Comparison of ENCODE assay signal across 16 cellular contexts in the genomic region with DNA sequence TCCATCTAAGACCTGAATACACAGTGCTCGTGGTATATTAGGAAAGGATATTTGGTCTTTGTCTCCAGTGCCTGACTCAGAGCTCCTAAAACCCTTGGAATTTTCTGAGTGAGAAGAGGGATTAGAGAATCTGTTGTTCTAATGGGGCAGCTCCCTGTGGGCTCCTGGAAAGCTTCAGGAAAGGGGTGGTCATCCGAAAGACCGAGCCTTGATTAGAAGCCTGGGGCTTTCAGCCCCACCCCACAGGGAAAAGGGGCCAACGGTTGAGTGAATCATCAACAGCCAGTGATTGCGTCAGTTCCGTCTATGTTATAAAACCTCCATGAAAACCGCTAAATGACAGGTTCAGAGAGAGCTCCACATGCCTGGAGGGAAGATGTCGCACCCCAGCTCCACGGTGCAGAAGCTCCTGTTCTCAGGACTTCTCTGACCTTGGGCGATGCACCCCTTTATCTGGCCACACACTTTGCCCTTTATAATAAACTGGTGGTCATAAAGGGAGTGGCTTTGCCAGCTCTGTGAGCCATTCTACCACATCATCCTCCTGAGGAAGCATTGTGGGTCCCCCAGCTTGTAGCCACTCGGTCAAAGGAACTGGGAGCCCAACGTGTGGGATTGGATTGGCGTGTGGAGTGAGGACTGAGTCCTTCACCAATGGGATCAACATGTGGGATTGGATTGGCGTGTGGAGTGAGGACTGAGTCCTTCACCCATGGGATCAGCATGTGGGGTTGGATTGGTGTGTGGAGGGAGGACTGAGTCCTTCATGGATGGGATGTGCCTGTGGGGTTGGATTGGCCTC.
DNase-seq lines count a peak whose midpoint lies in the region; TF ChIP-seq lines count a peak whose summit lies in the region.
"Had no signal": no experiment of that assay in that cellular context is flagged by ENCODE, and none has a peak within 500 bp of the region (broad histone marks: within the 10 kb centered on the region; RNA-seq: fewer than 3 reads in every experiment).

No MANE protein-coding gene starts in this region.

- no peak overlapping the region for H3K18ac ChIP-seq in H9 (ENCODE audit: insufficient read length, low read depth, low read length)

- H3K27ac ChIP-seq in H9 (ENCODE audit: insufficient read length, low read depth, low read length) (no peak overlapping the region), neural progenitor cell (peak overlapping the region; percentile 41)
- H3K27ac ChIP-seq in CD8-positive, alpha-beta memory T cell (ENCODE audit: low read depth, low read length): no peak overlapping the region
- H3K27ac ChIP-seq: BLaER1 had no signal

- H3F3A ChIP-seq in neural progenitor cell (ENCODE audit: low read depth): peaks cover 12% of the 10 kb centered on the region

- peaks cover 14 to 17% of the 10 kb centered on the region in 2 experiments for H3K4me1 Mint-ChIP-seq in H9
- H3K4me1 Mint-ChIP-seq in chondrocyte (ENCODE audit: low read depth): peaks cover 30% of the 10 kb centered on the region
- H3K4me1 Mint-ChIP-seq in neural progenitor cell: peaks cover 25% of the 10 kb centered on the region
- H3K4me1 Mint-ChIP-seq in CD8-positive, alpha-beta memory T cell: peaks cover 14 to 16% (median 14%) of the 10 kb centered on the region in 3 donors
- peaks cover 33% of the 10 kb centered on the region for H3K4me1 Mint-ChIP-seq in mesothelial cell of epicardium

- no peak overlapping the region for H3K4ac ChIP-seq in H9 (ENCODE audit: low read depth, low read length)

- CTCF ChIA-PET in CD8-positive, alpha-beta memory T cell (lab: Charles Lee): no interaction called here

- no peak overlapping the region for H4K8ac ChIP-seq in H9 (replicated peaks; ENCODE audit: insufficient read length, low read depth, low read length)

- no peaks in the 10 kb centered on the region for H3K79me1 ChIP-seq in H9 (ENCODE audit: insufficient read depth, low read depth, low read length, poor library complexity, severe bottlenecking)

- POLR2A ChIA-PET in CD8-positive, alpha-beta memory T cell (lab: Charles Lee): no interaction called here

- H2BK20ac ChIP-seq in H9 (ENCODE audit: low read depth, low read length, poor library complexity, severe bottlenecking): no peak overlapping the region

- H3K27me3 ChIP-seq in H9 (ENCODE audit: insufficient read depth, low read length) (no peaks in the 10 kb centered on the region), neural progenitor cell (no peaks in the 10 kb centered on the region)
- no peaks in the 10 kb centered on the region for H3K27me3 ChIP-seq in CD8-positive, alpha-beta memory T cell (ENCODE audit: insufficient read depth, low read length, poor library complexity, severe bottlenecking)
- H3K27me3 ChIP-seq: BLaER1 had no signal

- H3K9me3 ChIP-seq in H9 (ENCODE audit: control insufficient read depth, low read depth, low read length) (no peaks in the 10 kb centered on the region), neural progenitor cell (ENCODE audit: low read depth) (no peaks in the 10 kb centered on the region)
- H3K9me3 ChIP-seq in CD8-positive, alpha-beta memory T cell (ENCODE audit: low read length): no peaks in the 10 kb centered on the region

- peak overlapping the region in 2 of 3 experiments; percentile 49 to 90; a peak in 4 of 7 replicates for H3K27ac Mint-ChIP-seq in H9
- peak overlapping the region; percentile 66 for H3K27ac Mint-ChIP-seq in chondrocyte (ENCODE audit: unreplicated experiment)
- peak overlapping the region; percentile 14 for H3K27ac Mint-ChIP-seq in neural progenitor cell
- H3K27ac Mint-ChIP-seq in CD8-positive, alpha-beta memory T cell: no peak overlapping the region
- H3K27ac Mint-ChIP-seq in mesothelial cell of epicardium: no peak overlapping the region
- H3K27ac Mint-ChIP-seq: natural killer cell treated with Interleukin-12 subunit alpha and Interleukin-12 subunit beta and Interleukin-15 and Interleukin-18, amount 100 ng/mL, for 72 hours; T-helper 2 cell treated with Interferon-gamma antibody and Interleukin-4, amounts not matched to agents 5 μg/mL and 100 μg/mL, for 36 hours had no signal

- no peak overlapping the region for H2AK5ac ChIP-seq in H9 (ENCODE audit: insufficient read length, low read length)

- no peak overlapping the region for H4K91ac ChIP-seq in H9 (ENCODE audit: insufficient read length, low read depth, low read length)

- H2BK5ac ChIP-seq in H9 (ENCODE audit: insufficient read length, low read length): no peak overlapping the region

- no peaks in the 10 kb centered on the region for H3K27me3 Mint-ChIP-seq in H9 (ENCODE audit: low read depth)
- H3K27me3 Mint-ChIP-seq in chondrocyte (ENCODE audit: low read depth): no peaks in the 10 kb centered on the region
- H3K27me3 Mint-ChIP-seq in neural progenitor cell (ENCODE audit: insufficient read depth, low read depth): peaks cover 19% of the 10 kb centered on the region
- H3K27me3 Mint-ChIP-seq in CD8-positive, alpha-beta memory T cell: peaks cover 5 to 17% of the 10 kb centered on the region in 2 donors
- H3K27me3 Mint-ChIP-seq in mesothelial cell of epicardium (ENCODE audit: low read depth): no peaks in the 10 kb centered on the region
- H3K27me3 Mint-ChIP-seq: natural killer cell treated with Interleukin-12 subunit alpha and Interleukin-12 subunit beta and Interleukin-15 and Interleukin-18, amount 100 ng/mL, for 72 hours had no signal

- no peak overlapping the region for H3K56ac ChIP-seq in H9 (ENCODE audit: insufficient read length, low read depth, low read length)

- H4K20me1 ChIP-seq in H9 (ENCODE audit: control insufficient read depth, insufficient read depth, insufficient read length) (no peaks in the 10 kb centered on the region), neural progenitor cell (ENCODE audit: low read depth) (no peaks in the 10 kb centered on the region)
- H4K20me1 ChIP-seq: BLaER1 had no signal

- H3K79me2 ChIP-seq in H9 (ENCODE audit: insufficient read depth, low read length): no peaks in the 10 kb centered on the region
- H3K79me2 ChIP-seq in neural progenitor cell (ENCODE audit: low read depth): no peaks in the 10 kb centered on the region

- H3K9me3 Mint-ChIP-seq in H9 (no peaks in the 10 kb centered on the region; a peak in 1 of 5 replicates), chondrocyte (ENCODE audit: low read depth) (no peaks in the 10 kb centered on the region), neural progenitor cell (peaks cover 7% of the 10 kb centered on the region), mesothelial cell of epicardium (no peaks in the 10 kb centered on the region)
- H3K9me3 Mint-ChIP-seq in CD8-positive, alpha-beta memory T cell: peaks cover 0 to 4% (median 0%) of the 10 kb centered on the region in 5 donors
- H3K9me3 Mint-ChIP-seq: stimulated activated naive CD8-positive, alpha-beta T cell treated with anti-CD3 and anti-CD28 coated beads, Interleukin-15, amount 100 ng/mL, for 72 hours; T-helper 2 cell treated with Interferon-gamma antibody and Interleukin-4, amounts not matched to agents 5 μg/mL and 100 μg/mL, for 36 hours had no signal

- no peak overlapping the region for H2BK15ac ChIP-seq in H9 (ENCODE audit: low read depth, low read length)

- DNase-seq in H9 (no peak), NOMO-1 treated with dmso at 0.1 percent for 144 hours (lab: John Stamatoyannopoulos, UW; ENCODE audit: unreplicated experiment) (peak; percentile 38), chondrocyte (ENCODE audit: low spot score) (no peak), neural progenitor cell (ENCODE audit: low spot score) (peak; percentile 70), NCI-H526 treated with DMSO at 0.1 percent for 48 hours (lab: John Stamatoyannopoulos, UW) (no peak), NCI-H1694 treated with DMSO at 0.1 percent for 48 hours (lab: John Stamatoyannopoulos, UW) (no peak), mesothelial cell of epicardium (ENCODE audit: low spot score in 2 of 2, unreplicated experiment in 2 of 2) (no peak)
- no peak for DNase-seq in CD8-positive, alpha-beta memory T cell
- DNase-seq: activated CD4-positive, alpha-beta T cell treated with anti-CD3 and anti-CD28 coated beads, Interleukin-2, amount 50 U/mL, for 48 hours; aorta; effector memory CD4-positive, alpha-beta T cell; NCI-H2081 treated with DMSO at 0.1 percent for 48 hours; stimulated activated naive CD8-positive, alpha-beta T cell treated with anti-CD3 and anti-CD28 coated beads, Interleukin-15, amount 100 ng/mL, for 72 hours had no signal

- H2BK12ac ChIP-seq in H9 (ENCODE audit: insufficient read length, low read depth, low read length): no peak overlapping the region

- TF ChIP-seq CTCF in H9 (conservative IDR thresholded peaks at IDR 0.05): no peak
- TF ChIP-seq CTCF in chondrocyte (IDR thresholded peaks at IDR 0.05): no peak
- no peak for TF ChIP-seq CTCF in neural progenitor cell (IDR thresholded peaks at IDR 0.05)
- TF ChIP-seq CTCF in mesothelial cell of epicardium (IDR thresholded peaks at IDR 0.05; ENCODE audit: unreplicated experiment): no peak

- H2BK120ac ChIP-seq in H9 (ENCODE audit: low read depth, low read length, poor library complexity, severe bottlenecking): no peak overlapping the region

- no peaks in the 10 kb centered on the region for H3K36me3 ChIP-seq in neural progenitor cell
- H3K36me3 ChIP-seq in CD8-positive, alpha-beta memory T cell (ENCODE audit: insufficient read depth, low read length): no peaks in the 10 kb centered on the region
- H3K36me3 ChIP-seq: BLaER1 had no signal

- no peaks in the 10 kb centered on the region for H3K4me1 ChIP-seq in H9 (ENCODE audit: insufficient read depth, low read length)
- H3K4me1 ChIP-seq in neural progenitor cell: peaks cover 17% of the 10 kb centered on the region
- H3K4me1 ChIP-seq in CD8-positive, alpha-beta memory T cell (ENCODE audit: insufficient read depth, low read length): no peaks in the 10 kb centered on the region

- H3K36me3 Mint-ChIP-seq in H9 (ENCODE audit: insufficient read depth in 1 of 3, low read depth in 3 of 3) (no peaks in the 10 kb centered on the region; a peak in 2 of 7 replicates), chondrocyte (ENCODE audit: low read depth) (no peaks in the 10 kb centered on the region), neural progenitor cell (peaks cover 1% of the 10 kb centered on the region), mesothelial cell of epicardium (no peaks in the 10 kb centered on the region)
- H3K36me3 Mint-ChIP-seq in CD8-positive, alpha-beta memory T cell: peaks cover 0 to 13% (median 0%) of the 10 kb centered on the region in 3 donors
- H3K36me3 Mint-ChIP-seq: natural killer cell treated with Interleukin-12 subunit alpha and Interleukin-12 subunit beta and Interleukin-15 and Interleukin-18, amount 100 ng/mL, for 72 hours had no signal

- H3K14ac ChIP-seq in H9 (ENCODE audit: insufficient read depth, low read length): no peak overlapping the region

- no peak overlapping the region for H3K23ac ChIP-seq in H9 (ENCODE audit: insufficient read length, low read depth, low read length)

- H3T11ph ChIP-seq in H9 (ENCODE audit: low read length): no peak overlapping the region

- WGBS in H9 (ENCODE audit: extremely low coverage, insufficient read length, low lambda C conversion rate): no CpG with 5 or more reads among the region's 14 CpGs

- H3K9ac ChIP-seq in H9 (ENCODE audit: extremely low read depth, insufficient read length, low read length) (no peak overlapping the region), neural progenitor cell (no peak overlapping the region)
- H3K9ac ChIP-seq: BLaER1 had no signal

- no peak overlapping the region for H3K4me3 ChIP-seq in neural progenitor cell
- H3K4me3 ChIP-seq in CD8-positive, alpha-beta memory T cell (ENCODE audit: low read length): no peak overlapping the region
- H3K4me3 ChIP-seq: BLaER1 had no signal

- H3K4me3 Mint-ChIP-seq in H9 (no peak overlapping the region), chondrocyte (ENCODE audit: unreplicated experiment) (no peak overlapping the region), neural progenitor cell (no peak overlapping the region), mesothelial cell of epicardium (no peak overlapping the region)
- no peak overlapping the region for H3K4me3 Mint-ChIP-seq in CD8-positive, alpha-beta memory T cell
- H3K4me3 Mint-ChIP-seq: natural killer cell treated with Interleukin-12 subunit alpha and Interleukin-12 subunit beta and Interleukin-15 and Interleukin-18, amount 100 ng/mL, for 72 hours; stimulated activated naive CD8-positive, alpha-beta T cell treated with anti-CD3 and anti-CD28 coated beads, Interleukin-15, amount 100 ng/mL, for 72 hours; T-helper 2 cell treated with Interferon-gamma antibody and Interleukin-4, amounts not matched to agents 5 μg/mL and 100 μg/mL, for 36 hours had no signal

- no peaks in the 10 kb centered on the region for H3K23me2 ChIP-seq in H9 (ENCODE audit: insufficient read length, low read depth, low read length, poor library complexity, severe bottlenecking)

- H2AFZ ChIP-seq in H9 (ENCODE audit: low read length) (no peak overlapping the region), neural progenitor cell (replicated peaks) (no peak overlapping the region)

- H3K4me2 ChIP-seq in H9 (ENCODE audit: insufficient read depth, insufficient read length, low read length) (no peak overlapping the region), neural progenitor cell (peak overlapping the region; percentile 6)
- H3K4me2 ChIP-seq: BLaER1 had no signal

- H4K5ac ChIP-seq in H9 (ENCODE audit: insufficient read length, low read depth, low read length): no peak overlapping the region

Comparison
In these comparisons a context has a peak if more than half of its experiments do, and no peak if none do; other contexts are left out.
1. DNase-seq: peak in NOMO-1 treated with dmso at 0.1 percent for 144 hours (single experiment) and neural progenitor cell (single experiment); none in H9 (single experiment), chondrocyte (single experiment), NCI-H526 treated with DMSO at 0.1 percent for 48 hours (single experiment), CD8-positive, alpha-beta memory T cell (0 of 5), NCI-H1694 treated with DMSO at 0.1 percent for 48 hours (single experiment) and mesothelial cell of epicardium (0 of 2).
2. H3K27ac Mint-ChIP-seq: peak in H9 (2 of 3), chondrocyte (single experiment) and neural progenitor cell (single experiment); none in CD8-positive, alpha-beta memory T cell (0 of 8) and mesothelial cell of epicardium (single experiment).